11 cellular contexts compared by ENCODE assay signal in the genomic region with DNA sequence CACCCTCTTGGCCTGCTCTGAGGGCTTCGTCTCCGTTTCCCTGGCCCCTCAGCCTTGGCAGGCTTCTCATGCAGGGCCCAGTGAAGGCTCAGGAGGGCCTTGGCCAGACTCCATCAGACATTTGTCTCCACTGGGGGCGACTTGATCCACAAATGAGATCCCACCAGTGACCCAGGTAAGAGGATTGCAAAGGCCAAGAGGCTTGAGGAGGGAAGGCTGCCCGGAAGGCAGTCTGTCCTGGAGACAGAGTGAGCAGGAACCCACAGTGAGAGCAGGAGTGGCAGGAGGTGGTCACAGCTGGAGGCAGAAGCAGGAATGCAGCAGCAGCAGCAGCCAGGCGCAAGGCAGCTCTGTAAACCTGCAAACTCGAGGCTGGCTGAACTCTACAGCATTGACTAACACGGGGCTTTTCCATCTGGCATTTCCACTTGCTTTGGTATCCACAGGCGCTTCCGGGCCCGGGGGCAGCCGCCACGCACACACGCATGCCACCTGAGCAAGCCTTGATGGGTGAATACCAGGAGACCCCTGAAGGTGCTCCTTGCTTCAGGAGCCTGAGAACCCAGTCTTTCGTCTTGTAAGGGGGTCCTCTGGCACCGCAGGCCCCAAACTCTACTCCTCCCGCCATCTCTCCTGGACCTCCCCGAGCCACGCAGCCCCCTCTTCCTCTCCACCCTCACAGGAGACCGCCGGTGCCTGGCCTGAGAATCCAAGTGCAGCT. TPM values are rescaled to one million over a fixed set of nuclear protein-coding genes. Genes with fewer than 3 reads are reported as not detected.
DNase-seq lines count a peak whose midpoint lies in the region; ATAC-seq and TF ChIP-seq lines count a peak whose summit lies in the region.
"Had no signal": no experiment of that assay in that cellular context is flagged by ENCODE, and none has a peak within 500 bp of the region (broad histone marks: within the 10 kb centered on the region; RNA-seq: fewer than 3 reads in every experiment).

No MANE protein-coding gene starts in this region.

- peaks cover 6 to 56% (median 15%) of the 10 kb centered on the region in 4 donors for H3K4me1 Mint-ChIP-seq in CD4-positive, CD25-positive, alpha-beta regulatory T cell
- H3K4me1 Mint-ChIP-seq in osteocyte (ENCODE audit: unreplicated experiment), result peaks cover 67% of the 10 kb centered on the region

- H3K4me3 Mint-ChIP-seq in CD4-positive, CD25-positive, alpha-beta regulatory T cell, result no peak overlapping the region
- H3K4me3 Mint-ChIP-seq in osteocyte (ENCODE audit: unreplicated experiment), result peak overlapping the region; percentile 44

- H3K9ac ChIP-seq in HUES6 (ENCODE audit: low read length) (peak overlapping the region; percentile 11), duodenal mucosa (ENCODE audit: low read depth in 1 of 2, low read length in 2 of 2) (no peak overlapping the region)

- H3K4me3 ChIP-seq in CD4-positive, CD25-positive, alpha-beta regulatory T cell (ENCODE audit: low read depth, low read length), result no peak overlapping the region
- H3K4me3 ChIP-seq in HUES6 (ENCODE audit: low read depth, low read length) (no peak overlapping the region), duodenal mucosa (ENCODE audit: low read depth in 1 of 2, low read length in 2 of 2) (no peak overlapping the region)

- no peak for DNase-seq in CD4-positive, CD25-positive, alpha-beta regulatory T cell
- DNase-seq in osteocyte (ENCODE audit: extremely low spot score, unreplicated experiment), result peak; percentile 87
- no peak for DNase-seq in GM19238 (ENCODE audit: insufficient read length, low spot score)
- DNase-seq in OCI-M1 (lab: John Stamatoyannopoulos, UW), result no peak
- DNase-seq: activated effector memory CD4-positive, alpha-beta T cell treated with anti-CD3 and anti-CD28 coated beads, Interleukin-2, amount 50 U/mL, for 16 hours; HCEC 1CT; NCI-H1436 treated with DMSO at 0.1 percent for 48 hours had no signal

- H3K27me3 ChIP-seq in CD4-positive, CD25-positive, alpha-beta regulatory T cell (ENCODE audit: control insufficient read depth, insufficient read depth, low read length), result no peaks in the 10 kb centered on the region
- no peaks in the 10 kb centered on the region for H3K27me3 ChIP-seq in HUES6 (ENCODE audit: control insufficient read depth, insufficient read depth, low read length)
- no peaks in the 10 kb centered on the region for H3K27me3 ChIP-seq in duodenal mucosa (ENCODE audit: control insufficient read depth in 1 of 2, insufficient read depth in 2 of 2, low read length in 2 of 2)

- no peak overlapping the region for H3K27ac ChIP-seq in CD4-positive, CD25-positive, alpha-beta regulatory T cell (ENCODE audit: insufficient read depth, low read length, poor library complexity, severe bottlenecking)
- H3K27ac ChIP-seq in HUES6 (ENCODE audit: low read depth, low read length), result peak overlapping the region; percentile 26; the same call in 1 of the 2 replicates
- H3K27ac ChIP-seq in duodenal mucosa (ENCODE audit: low read depth, low read length), result peak overlapping the region; percentile 4

- TF ChIP-seq CTCF in osteocyte (IDR thresholded peaks at IDR 0.05), result no peak

- H3K4me1 ChIP-seq in CD4-positive, CD25-positive, alpha-beta regulatory T cell (ENCODE audit: control insufficient read depth, insufficient read depth, low read length, poor library complexity, severe bottlenecking), result no peaks in the 10 kb centered on the region
- H3K4me1 ChIP-seq in HUES6 (ENCODE audit: control insufficient read depth, insufficient read depth, low read length) (peaks cover 35% of the 10 kb centered on the region), duodenal mucosa (ENCODE audit: control insufficient read depth in 1 of 2, insufficient read depth in 2 of 2, low read length in 2 of 2) (peaks cover 13 to 26% of the 10 kb centered on the region in 2 donors)

- no peaks in the 10 kb centered on the region for H3K9me3 ChIP-seq in CD4-positive, CD25-positive, alpha-beta regulatory T cell (ENCODE audit: control insufficient read depth in 2 of 2, low read length in 2 of 2)
- H3K9me3 ChIP-seq in HUES6 (ENCODE audit: control insufficient read depth, insufficient read depth, low read depth, low read length), result no peaks in the 10 kb centered on the region
- no peaks in the 10 kb centered on the region for H3K9me3 ChIP-seq in duodenal mucosa (ENCODE audit: control insufficient read depth in 1 of 2, low read length in 2 of 2)

- H3K27ac Mint-ChIP-seq in CD4-positive, CD25-positive, alpha-beta regulatory T cell, result peak overlapping the region in 2 of 3 donors; percentile 52 to 79
- peak overlapping the region; percentile 98 for H3K27ac Mint-ChIP-seq in osteocyte (ENCODE audit: unreplicated experiment)

- no peak for ATAC-seq in CD4-positive, CD25-positive, alpha-beta regulatory T cell (ENCODE audit: low read depth in 2 of 2)
- ATAC-seq in GM19395 (IDR thresholded peaks at IDR 0.05; ENCODE audit: unreplicated experiment) (no peak), GM21825 (IDR thresholded peaks at IDR 0.05; ENCODE audit: unreplicated experiment) (no peak)

- H3K27me3 Mint-ChIP-seq in CD4-positive, CD25-positive, alpha-beta regulatory T cell, result no peaks in the 10 kb centered on the region
- no peaks in the 10 kb centered on the region for H3K27me3 Mint-ChIP-seq in osteocyte (ENCODE audit: unreplicated experiment)

- H3K36me3 Mint-ChIP-seq in CD4-positive, CD25-positive, alpha-beta regulatory T cell, result peaks cover 4% of the 10 kb centered on the region
- peaks cover 12% of the 10 kb centered on the region for H3K36me3 Mint-ChIP-seq in osteocyte (ENCODE audit: unreplicated experiment)

- peaks cover 46% of the 10 kb centered on the region for H3K36me3 ChIP-seq in CD4-positive, CD25-positive, alpha-beta regulatory T cell (ENCODE audit: control insufficient read depth, insufficient read depth, low read length)
- H3K36me3 ChIP-seq in HUES6 (ENCODE audit: control insufficient read depth, insufficient read depth, low read length), result peaks cover 32% of the 10 kb centered on the region
- peaks cover 25 to 42% of the 10 kb centered on the region in 2 donors for H3K36me3 ChIP-seq in duodenal mucosa (ENCODE audit: control insufficient read depth in 1 of 2, insufficient read depth in 2 of 2, low read length in 2 of 2)

- no peaks in the 10 kb centered on the region for H3K9me3 Mint-ChIP-seq in CD4-positive, CD25-positive, alpha-beta regulatory T cell
- H3K9me3 Mint-ChIP-seq in osteocyte (ENCODE audit: unreplicated experiment), result no peaks in the 10 kb centered on the region

RNA-seq across cellular contexts. Expression of a gene that starts 14.7 kb away (rescaled TPM):
- total RNA-seq in CD4-positive, CD25-positive, alpha-beta regulatory T cell, result 106 TPM
- 100 to 1,000 TPM; 171 to 210 (median 194) TPM for polyA plus RNA-seq in CD4-positive, CD25-positive, alpha-beta regulatory T cell
- 137 and 140 TPM in 2 replicates for total RNA-seq in osteocyte

RNA-seq across cellular contexts. Expression of a gene that starts 48.0 kb away (rescaled TPM):
- total RNA-seq in CD4-positive, CD25-positive, alpha-beta regulatory T cell, result not detected
- polyA plus RNA-seq in CD4-positive, CD25-positive, alpha-beta regulatory T cell, result not detected
- not detected in 2 replicates for total RNA-seq in osteocyte
